2 cellular contexts compared by ENCODE assay signal in genomic region chr6:39389372-39389767, GRCh38.
TF ChIP-seq lines count a peak whose summit lies in the region.

No MANE protein-coding gene starts in this region.

TF ChIP-seq in SK-N-SH, 30 proteins besides CTCF, POLR2A, EP300 and RAD21 (continued from another document):
- TF ChIP-seq, protein P1, sequence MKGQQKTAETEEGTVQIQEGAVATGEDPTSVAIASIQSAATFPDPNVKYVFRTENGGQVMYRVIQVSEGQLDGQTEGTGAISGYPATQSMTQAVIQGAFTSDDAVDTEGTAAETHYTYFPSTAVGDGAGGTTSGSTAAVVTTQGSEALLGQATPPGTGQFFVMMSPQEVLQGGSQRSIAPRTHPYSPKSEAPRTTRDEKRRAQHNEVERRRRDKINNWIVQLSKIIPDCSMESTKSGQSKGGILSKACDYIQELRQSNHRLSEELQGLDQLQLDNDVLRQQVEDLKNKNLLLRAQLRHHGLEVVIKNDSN (IDR thresholded peaks at IDR 0.05; ENCODE audit: borderline replicate concordance, low read depth): no peak
- TF ChIP-seq REST (IDR thresholded peaks at IDR 0.05; ENCODE audit: low read depth, low read length) (no peak), CHD2 (IDR thresholded peaks at IDR 0.05; ENCODE audit: low read length, partially characterized antibody) (no peak), NFIC (IDR thresholded peaks at IDR 0.05; ENCODE audit: borderline replicate concordance) (no peak), YY1 (IDR thresholded peaks at IDR 0.05; ENCODE audit: low read depth) (no peak), TEAD4 (IDR thresholded peaks at IDR 0.05; ENCODE audit: borderline replicate concordance, insufficient read depth) (no peak)

TF ChIP-seq in SK-N-SH treated with all-trans-retinoic acid at 6 μM for 48 hours, 23 proteins besides CTCF, POLR2A, EP300 and RAD21 (continued from another document):
- TF ChIP-seq CREB5 (CRISPR knock-in tag; IDR thresholded peaks at IDR 0.05; ENCODE audit: low read depth) (no peak), TCF4 (CRISPR knock-in tag; IDR thresholded peaks at IDR 0.05; ENCODE audit: borderline replicate concordance) (no peak), ISL1 (CRISPR knock-in tag; IDR thresholded peaks at IDR 0.05) (no peak), ARNTL (CRISPR knock-in tag; IDR thresholded peaks at IDR 0.05; ENCODE audit: borderline replicate concordance, low read depth) (no peak), ZFP3 (CRISPR knock-in tag; IDR thresholded peaks at IDR 0.05) (no peak), GLIS3 (CRISPR knock-in tag; IDR thresholded peaks at IDR 0.05) (no peak), ZNF70 (CRISPR knock-in tag; IDR thresholded peaks at IDR 0.05) (no peak), TOX (CRISPR knock-in tag; IDR thresholded peaks at IDR 0.05; ENCODE audit: borderline replicate concordance) (no peak), SNAI2 (CRISPR knock-in tag; IDR thresholded peaks at IDR 0.05) (no peak), OSR1 (CRISPR knock-in tag; IDR thresholded peaks at IDR 0.05) (no peak), CSRNP3 (CRISPR knock-in tag; IDR thresholded peaks at IDR 0.05) (no peak)
- TF ChIP-seq, protein P2, sequence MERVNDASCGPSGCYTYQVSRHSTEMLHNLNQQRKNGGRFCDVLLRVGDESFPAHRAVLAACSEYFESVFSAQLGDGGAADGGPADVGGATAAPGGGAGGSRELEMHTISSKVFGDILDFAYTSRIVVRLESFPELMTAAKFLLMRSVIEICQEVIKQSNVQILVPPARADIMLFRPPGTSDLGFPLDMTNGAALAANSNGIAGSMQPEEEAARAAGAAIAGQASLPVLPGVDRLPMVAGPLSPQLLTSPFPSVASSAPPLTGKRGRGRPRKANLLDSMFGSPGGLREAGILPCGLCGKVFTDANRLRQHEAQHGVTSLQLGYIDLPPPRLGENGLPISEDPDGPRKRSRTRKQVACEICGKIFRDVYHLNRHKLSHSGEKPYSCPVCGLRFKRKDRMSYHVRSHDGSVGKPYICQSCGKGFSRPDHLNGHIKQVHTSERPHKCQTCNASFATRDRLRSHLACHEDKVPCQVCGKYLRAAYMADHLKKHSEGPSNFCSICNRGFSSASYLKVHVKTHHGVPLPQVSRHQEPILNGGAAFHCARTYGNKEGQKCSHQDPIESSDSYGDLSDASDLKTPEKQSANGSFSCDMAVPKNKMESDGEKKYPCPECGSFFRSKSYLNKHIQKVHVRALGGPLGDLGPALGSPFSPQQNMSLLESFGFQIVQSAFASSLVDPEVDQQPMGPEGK (CRISPR knock-in tag; IDR thresholded peaks at IDR 0.05; ENCODE audit: borderline replicate concordance): no peak
